ENCODE assay signal across 8 cellular contexts in genomic region chr19:7829561-7830271, GRCh38. TPM values are rescaled to one million over a fixed set of nuclear protein-coding genes. Genes with fewer than 3 reads are reported as not detected.
DNase-seq lines count a peak whose midpoint lies in the region; ATAC-seq lines count a peak whose summit lies in the region.

TSS of gene EVI5L (plus strand) at chr19:7830218. CDS start at chr19:7846543, 16,325 bp downstream.

- peak within 1 kb of the TSS; percentile 59 for H3K9ac ChIP-seq in mesendoderm (ENCODE audit: low read length)

- no peak within 1 kb of the TSS for H3K23ac ChIP-seq in mesendoderm (ENCODE audit: low read length)

- H4K8ac ChIP-seq in mesendoderm (ENCODE audit: low read depth, low read length): no peak within 1 kb of the TSS

- peak within 1 kb of the TSS; percentile 44 for H3K4me3 ChIP-seq in mesendoderm (ENCODE audit: low read length)

- no peaks in the 10 kb centered on the region for H3K36me3 ChIP-seq in mesendoderm (ENCODE audit: control insufficient read depth, insufficient read depth, low read length)

- peak within 1 kb of the TSS; percentile 42 for H3K18ac ChIP-seq in mesendoderm (ENCODE audit: low read length)

- no peak within 1 kb of the TSS for H3K4ac ChIP-seq in mesendoderm (ENCODE audit: low read depth, low read length)

- H2BK15ac ChIP-seq in mesendoderm (replicated peaks; ENCODE audit: low read depth): no peak within 1 kb of the TSS

- no peaks in the 10 kb centered on the region for H3K4me1 ChIP-seq in mesendoderm (ENCODE audit: control insufficient read depth, low read depth, low read length)

- H3K79me1 ChIP-seq in mesendoderm (ENCODE audit: low read length): no peaks in the 10 kb centered on the region

- peak; percentile 100 for DNase-seq in COLO829 (ENCODE audit: low spot score)
- DNase-seq in HUDEP-2 (lab: John Stamatoyannopoulos, UW; ENCODE audit: unreplicated experiment in 76 of 76): peak; percentile 89 to 100 (median 100)
- DNase-seq in NOMO-1 treated with dmso at 0.1 percent for 144 hours (lab: John Stamatoyannopoulos, UW; ENCODE audit: unreplicated experiment): peak; percentile 100
- DNase-seq in activated CD8-positive, alpha-beta memory T cell treated with anti-CD3 and anti-CD28 coated beads, Interleukin-2, amount 50 U/mL, for 24 hours (ENCODE audit: extremely low read depth): peak; percentile 96
- DNase-seq in mesendoderm: peak; percentile 100
- peak; percentile 99 for DNase-seq in stimulated activated CD8-positive, alpha-beta memory T cell treated with anti-CD3 and anti-CD28 coated beads, Interleukin-12 subunit alpha, Interleukin-12 subunit beta, amount 100 ng/mL, for 4 hours (ENCODE audit: low read depth)

- peak within 1 kb of the TSS; percentile 76 for H3K56ac ChIP-seq in mesendoderm (ENCODE audit: low read length)

- H3K4me2 ChIP-seq in mesendoderm (ENCODE audit: low read length): peak within 1 kb of the TSS; percentile 28

- no peak within 1 kb of the TSS for H2BK5ac ChIP-seq in mesendoderm (ENCODE audit: low read length)

- in situ Hi-C loops in endometrial microvascular endothelial cells (cut with HindIII; ENCODE audit: inconsistent ontology term, low pct_unique_long_range_greater_than_20kb, low sequenced_read_pairs): no loop called here

- whole genome bisulfite sequencing in mesendoderm (ENCODE audit: extremely low coverage, insufficient coverage, low lambda C conversion rate): no CpG with 5 or more reads among the region's 45 CpGs

- H4K5ac ChIP-seq in mesendoderm (ENCODE audit: low read length): no peak within 1 kb of the TSS

- no peak within 1 kb of the TSS for H2AK5ac ChIP-seq in mesendoderm (ENCODE audit: low read length)

- H3K27ac ChIP-seq in mesendoderm (ENCODE audit: low read depth, low read length): no peak within 1 kb of the TSS

- peak; percentile 83 for ATAC-seq in GM21390 (IDR thresholded peaks at IDR 0.05; ENCODE audit: unreplicated experiment)

- H3K27me3 ChIP-seq in mesendoderm (ENCODE audit: insufficient read depth, low read length, poor library complexity): peaks cover 2% of the 10 kb centered on the region

- H3K79me2 ChIP-seq in mesendoderm (ENCODE audit: control insufficient read depth, insufficient read depth, low read length): no peaks in the 10 kb centered on the region

- H2BK120ac ChIP-seq in mesendoderm (ENCODE audit: low read depth, low read length): no peak within 1 kb of the TSS

RNA-seq across cellular contexts. Expression of gene EVI5L, which starts in this region (rescaled TPM):
- 23.2 TPM for total RNA-seq in endometrial microvascular endothelial cells (ENCODE audit: inconsistent ontology term)
- 1.5 TPM for polyA plus RNA-seq in mesendoderm (2013, experiment 1 of 2)
- polyA plus RNA-seq in mesendoderm (2013, experiment 2 of 2): 1.5 TPM
